ENCODE assay signal across 1 cellular context in genomic region chr2:85697716-85698115, GRCh38.
TF ChIP-seq lines count a peak whose summit lies in the region.

No MANE protein-coding gene starts in this region.

TF ChIP-seq in HepG2, 621 proteins besides CTCF, POLR2A, EP300 and RAD21:
- peak; percentile 55; the same call in 1 of the 2 replicates for TF ChIP-seq ZMYM3 (CRISPR knock-in tag; IDR thresholded peaks at IDR 0.05)
- peak; percentile 82 for TF ChIP-seq ZNF768 (CRISPR knock-in tag; IDR thresholded peaks at IDR 0.05)
- no peak for TF ChIP-seq KIAA2018 (CRISPR knock-in tag; IDR thresholded peaks at IDR 0.05; ENCODE audit: borderline replicate concordance)
